Comparison of ENCODE assay signal across 8 cellular contexts in genomic region chr3:43286886-43287301, GRCh38. TPM values are rescaled to one million over a fixed set of nuclear protein-coding genes. Genes with fewer than 3 reads are reported as not detected.
DNase-seq lines count a peak whose midpoint lies in the region; ATAC-seq, FAIRE-seq and TF ChIP-seq lines count a peak whose summit lies in the region.

No MANE protein-coding gene starts in this region.

- H3K9ac ChIP-seq in endodermal cell (ENCODE audit: extremely low read depth, low read length, poor library complexity, severe bottlenecking) (peak overlapping the region; percentile 70), muscle layer of colon (ENCODE audit: low read length) (peak overlapping the region; percentile 65)

- no peak for FAIRE-seq in GM19239 (lab: Jason Lieb, UNC)

- H3K27me3 ChIP-seq in WERI-Rb-1 (ENCODE audit: insufficient read depth, low read depth, severe bottlenecking) (no peaks in the 10 kb centered on the region), endodermal cell (ENCODE audit: control insufficient read depth, insufficient read depth, low read length, poor library complexity, severe bottlenecking) (peaks cover 22% of the 10 kb centered on the region), muscle layer of colon (ENCODE audit: control insufficient read depth in 1 of 2, insufficient read depth in 2 of 2, low read length in 2 of 2) (no peaks in the 10 kb centered on the region)

- H3K9me3 Mint-ChIP-seq in endodermal cell = no peaks in the 10 kb centered on the region

- DNase-seq in CD1c-positive myeloid dendritic cell (ENCODE audit: extremely low spot score) (peak; percentile 51), GM19239 (ENCODE audit: insufficient read length, low spot score) (peak; percentile 40), WERI-Rb-1 (peak; percentile 9), endodermal cell (peak; percentile 66), 8988T (no peak)
- no peak for DNase-seq in effector CD4-positive, alpha-beta T cell

- peak overlapping the region; percentile 84 for H3K27ac Mint-ChIP-seq in endodermal cell

- H3K9me3 ChIP-seq in WERI-Rb-1 (ENCODE audit: severe bottlenecking) (no peaks in the 10 kb centered on the region), endodermal cell (ENCODE audit: control insufficient read depth, low read length) (no peaks in the 10 kb centered on the region), muscle layer of colon (ENCODE audit: low read length) (no peaks in the 10 kb centered on the region)

- WGBS in endodermal cell (ENCODE audit: insufficient coverage in 1 of 2, insufficient read length in 1 of 2), 2 experiments = 0 to 2% methylated on average over 7 to 44 of the region's 44 CpGs

- H3K4me1 ChIP-seq in endodermal cell (ENCODE audit: control insufficient read depth, insufficient read depth, low read length) = peaks cover 8% of the 10 kb centered on the region
- H3K4me1 ChIP-seq in muscle layer of colon (ENCODE audit: insufficient read depth, low read length) = peaks cover 33% of the 10 kb centered on the region

- no peak overlapping the region for H3K27ac ChIP-seq in WERI-Rb-1
- no peak overlapping the region for H3K27ac ChIP-seq in endodermal cell (ENCODE audit: low read depth, low read length)
- peak overlapping the region; percentile 92 for H3K27ac ChIP-seq in muscle layer of colon (ENCODE audit: low read depth, low read length)

- H3K4me3 Mint-ChIP-seq in endodermal cell = peak overlapping the region; percentile 82

- peak; percentile 20 for ATAC-seq in HG03558 (IDR thresholded peaks at IDR 0.05; ENCODE audit: extremely low read depth, unreplicated experiment)

- peak overlapping the region; percentile 65 for H3K4me3 ChIP-seq in WERI-Rb-1 (ENCODE audit: low read depth, low read length)
- peak overlapping the region; percentile 97 for H3K4me3 ChIP-seq in endodermal cell (ENCODE audit: low read length)
- peak overlapping the region; percentile 73 to 81 for H3K4me3 ChIP-seq in muscle layer of colon (ENCODE audit: low read depth in 1 of 2, low read length in 2 of 2)

- peaks cover 18% of the 10 kb centered on the region for H3K4me1 Mint-ChIP-seq in endodermal cell

- H3K36me3 ChIP-seq in WERI-Rb-1 (peaks cover 11% of the 10 kb centered on the region), endodermal cell (ENCODE audit: control insufficient read depth, insufficient read depth, low read length) (peaks cover 12% of the 10 kb centered on the region), muscle layer of colon (ENCODE audit: insufficient read depth, low read length) (no peaks in the 10 kb centered on the region)

- H3K27me3 Mint-ChIP-seq in endodermal cell (ENCODE audit: insufficient read depth) = peaks cover 9% of the 10 kb centered on the region

- no peaks in the 10 kb centered on the region for H3K36me3 Mint-ChIP-seq in endodermal cell (ENCODE audit: low read depth)

- TF ChIP-seq CTCF in WERI-Rb-1 (IDR thresholded peaks at IDR 0.05; ENCODE audit: low read depth, low read length) (no peak), endodermal cell (conservative IDR thresholded peaks at IDR 0.05) (no peak)

RNA-seq across cellular contexts. Expression of gene SNRK, which starts 0.6 kb away (rescaled TPM):
- 10 to 100 TPM; 19.4 TPM for total RNA-seq in endodermal cell
- 13.3 TPM for polyA plus RNA-seq in endodermal cell (2013, experiment 1 of 2)
- 13.5 TPM for polyA plus RNA-seq in endodermal cell (2013, experiment 2 of 2)

Comparison
In these comparisons a context has a peak if more than half of its experiments do, and no peak if none do; other contexts are left out.
1. DNase-seq: peak in CD1c-positive myeloid dendritic cell (single experiment), GM19239 (single experiment), WERI-Rb-1 (single experiment) and endodermal cell (single experiment); none in effector CD4-positive, alpha-beta T cell (single experiment) and 8988T (single experiment).
2. Peak in every context shown above with its lines, with median percentiles within 50 percentile points of each other: H3K4me3 ChIP-seq.